In genomic region chr5:14359069-14360043, GRCh38 we compare ENCODE assay signal across 19 cellular contexts.
DNase-seq lines count a peak whose midpoint lies in the region; FAIRE-seq and TF ChIP-seq lines count a peak whose summit lies in the region.
"Had no signal": no experiment of that assay in that cellular context is flagged by ENCODE, and none has a peak within 500 bp of the region (broad histone marks: within the 10 kb centered on the region; RNA-seq: fewer than 3 reads in every experiment).

No MANE protein-coding gene starts in this region.

- no peak overlapping the region for H3K4me2 ChIP-seq in H1 (ENCODE audit: insufficient read depth in 1 of 2, low read depth in 2 of 2, low read length in 2 of 2)
- H3K4me2 ChIP-seq: A549 had no signal

- H3K18ac ChIP-seq in H1 (ENCODE audit: extremely low read depth, low read length), result no peak overlapping the region

- TF ChIP-seq RAD21 in H1 (IDR thresholded peaks at IDR 0.05 in 1 of 2, conservative IDR thresholded peaks at IDR 0.05 in 1 of 2; ENCODE audit: low read depth in 2 of 2, low read length in 2 of 2), result no peak

- intact Hi-C loops in A673 (cut with micrococcal nuclease; ENCODE audit: unreplicated experiment), result no loop called here

- H2BK20ac ChIP-seq in H1 (ENCODE audit: low read length), result no peak overlapping the region

- DNase-seq in G401 (ENCODE audit: low spot score) (peak; percentile 64), H1 (ENCODE audit: low read depth in 1 of 2, low spot score in 2 of 2) (no peak), occipital lobe (lab: John Stamatoyannopoulos, UW) (peak; percentile 43), SIG-M5 treated with dmso at 0.1 percent for 504 hours (lab: John Stamatoyannopoulos, UW; ENCODE audit: unreplicated experiment) (no peak), GM13976 (ENCODE audit: low spot score) (no peak), ureter (ENCODE audit: low spot score) (no peak), A673 (ENCODE audit: low spot score) (no peak)
- DNase-seq: AML-193, Caco-2, DMS153, GOT3, Karpas-422, MG63, NCI-H1092, NCI-H146, NCI-H2081 treated with DMSO at 0.1 percent for 48 hours, NCI-H510A had no signal

- no peak overlapping the region for H2BK15ac ChIP-seq in H1 (ENCODE audit: low read length)

- POLR2A ChIA-PET in H1 (lab: Charles Lee; ENCODE audit: partially characterized antibody) (no interaction called here), A673 (lab: Charles Lee; ENCODE audit: low non-redundant PET) (no interaction called here)

- in situ Hi-C loops in G401 (cut with HindIII; ENCODE audit: low sequenced_read_pairs), result loop anchor here (25.0 kb wide), 1 partner anchor 372 kb away; no protein-coding TSS in a partner anchor
- in situ Hi-C loops in GM13976 (cut with MboI; ENCODE audit: low sequenced_read_pairs, unreplicated experiment), result loop anchor here (25.0 kb wide), 2 partner anchors 278 to 372 kb away; no protein-coding TSS in a partner anchor

- H3K4me1 ChIP-seq in H1 (replicated peaks in 1 of 4; ENCODE audit: control insufficient read depth in 3 of 4, insufficient read depth in 4 of 4, low read length in 3 of 4), result peaks cover 6 to 19% (median 10%) of the 10 kb centered on the region in 4 experiments
- peaks cover 4% of the 10 kb centered on the region for H3K4me1 ChIP-seq in A673 (ENCODE audit: insufficient read depth, low read length, poor library complexity, severe bottlenecking)
- H3K4me1 ChIP-seq: A549, Caco-2 had no signal

- H3K4me3 ChIP-seq in H1 (ENCODE audit: extremely low read depth in 1 of 4, insufficient read depth in 2 of 4, low read depth in 3 of 4, low read length in 4 of 4) (no peak overlapping the region), A673 (ENCODE audit: low read depth, low read length, poor library complexity, severe bottlenecking) (no peak overlapping the region)
- H3K4me3 ChIP-seq: A549, MG63 had no signal

- H3K4ac ChIP-seq in H1 (replicated peaks; ENCODE audit: insufficient read length, low read depth, low read length), result no peak overlapping the region

- H3K27me3 ChIP-seq in H1 (replicated peaks in 1 of 4; ENCODE audit: control insufficient read depth in 3 of 4, extremely low read depth in 1 of 4, insufficient read depth in 3 of 4, low read length in 3 of 4) (no peaks in the 10 kb centered on the region), A673 (replicated peaks; ENCODE audit: insufficient read depth, low read depth, low read length, poor library complexity) (no peaks in the 10 kb centered on the region)
- H3K27me3 ChIP-seq: MG63 had no signal

- no peak for TF ChIP-seq POLR2A in H1 (IDR thresholded peaks at IDR 0.05; ENCODE audit: control extremely low read depth in 1 of 2, low read depth in 2 of 2, low read length in 2 of 2)

- H2AK5ac ChIP-seq in H1 (ENCODE audit: low read depth, low read length), result no peak overlapping the region

- no peak overlapping the region for H4K91ac ChIP-seq in H1 (replicated peaks; ENCODE audit: insufficient read length, low read length)

- H3K36me3 ChIP-seq in H1 (ENCODE audit: control insufficient read depth in 2 of 4, insufficient read depth in 4 of 4, low read length in 3 of 4) (peaks cover 5 to 23% (median 16%) of the 10 kb centered on the region in 4 experiments; a peak in 6 of 8 replicates), A673 (ENCODE audit: insufficient read depth, low read length, poor library complexity, severe bottlenecking) (peaks cover 10% of the 10 kb centered on the region)

- H4K5ac ChIP-seq in H1 (ENCODE audit: insufficient read length, low read depth, low read length), result no peak overlapping the region

- 0 out of 2 replicates have a peak overlapping the region, but pooled peaks have one; percentile 30 for H2BK5ac ChIP-seq in H1 (ENCODE audit: low read depth, low read length)

- H3K56ac ChIP-seq in H1 (replicated peaks; ENCODE audit: insufficient read length, low read depth, low read length), result no peak overlapping the region

- no peak overlapping the region for H2BK12ac ChIP-seq in H1 (ENCODE audit: low read depth, low read length)

- H4K20me1 ChIP-seq in H1 (replicated peaks in 1 of 2; ENCODE audit: control insufficient read depth in 1 of 2, insufficient read depth in 2 of 2, low read length in 2 of 2), result peaks cover 7 to 8% of the 10 kb centered on the region in 2 experiments

- H3K27ac ChIP-seq in angular gyrus (ENCODE audit: low read depth, low read length), result peak overlapping the region; percentile 68
- no peak overlapping the region for H3K27ac ChIP-seq in H1 (ENCODE audit: low read depth, low read length)
- H3K27ac ChIP-seq in A673 (ENCODE audit: low read depth, low read length, poor library complexity, severe bottlenecking), result no peak overlapping the region
- H3K27ac ChIP-seq: A549 had no signal

- H3K79me2 ChIP-seq in H1 (ENCODE audit: control insufficient read depth in 1 of 2, insufficient read depth in 2 of 2, low read length in 2 of 2), result 0 out of 4 replicates have a peak, but pooled peaks cover 0 to 5% of the 10 kb centered on the region in 2 experiments

- no TSS peak for BruUV-seq in A673 (replicated peaks; lab: Mats Ljungman, UMichigan)

- H3K23me2 ChIP-seq in H1 (ENCODE audit: low read depth, low read length), result no peaks in the 10 kb centered on the region

- no peak for TF ChIP-seq CTCF in H1 (IDR thresholded peaks at IDR 0.05; ENCODE audit: control extremely low read depth in 1 of 3, insufficient read depth in 1 of 3, low read depth in 1 of 3, low read length in 3 of 3)
- TF ChIP-seq CTCF in GM13976 (IDR thresholded peaks at IDR 0.05; ENCODE audit: borderline replicate concordance, control extremely low read depth, extremely low read depth, insufficient read depth, missing control alignments), result no peak
- TF ChIP-seq CTCF in A673 (conservative IDR thresholded peaks at IDR 0.05; ENCODE audit: low read depth, low read length), result no peak

- H4K8ac ChIP-seq in H1 (ENCODE audit: extremely low read depth, insufficient read depth, low read length), result no peak overlapping the region

- WGBS in H1 (ENCODE audit: extremely low coverage in 1 of 2, insufficient coverage in 1 of 2, insufficient read length in 1 of 2, insufficient replicate concordance in 2 of 2, low coverage in 1 of 2, low lambda C conversion rate in 2 of 2, missing lambda C conversion rate in 1 of 2), 2 experiments, result 97% methylated on average over 22 of the region's 27 CpGs; no CpG with 5 or more reads in 1 of the 2 experiments

- H3K79me1 ChIP-seq in H1 (ENCODE audit: low read depth, low read length), result peaks cover 4% of the 10 kb centered on the region; the same call in 1 of the 2 replicates

- TF ChIP-seq EP300 in H1 (IDR thresholded peaks at IDR 0.05; ENCODE audit: borderline replicate concordance in 1 of 2, low read depth in 2 of 2, low read length in 2 of 2), result no peak

- CTCF ChIA-PET in H1 (lab: Charles Lee; ENCODE audit: partially characterized antibody), result interaction anchor here (1.0 to 15.3 kb wide), 10 partner anchors 5 to 371 kb away, joined by 3 to 155 read pairs (median 4); no protein-coding TSS in a partner anchor
- CTCF ChIA-PET in A673 (lab: Charles Lee), result no interaction called here

- no peak overlapping the region; a peak in 1 of 7 replicates for H3K9ac ChIP-seq in H1 (replicated peaks in 1 of 4; ENCODE audit: extremely low read depth in 1 of 4, low read depth in 3 of 4, low read length in 3 of 4)

- no peak overlapping the region for H2BK120ac ChIP-seq in H1 (replicated peaks; ENCODE audit: low read depth, low read length)

- no peak for FAIRE-seq in H1 (lab: Jason Lieb, UNC)
- FAIRE-seq: A549 had no signal

- no peaks in the 10 kb centered on the region for H3K9me3 ChIP-seq in H1 (ENCODE audit: insufficient read depth in 2 of 2, low read depth in 1 of 2, low read length in 1 of 2)
- H3K9me3 ChIP-seq in A673 (ENCODE audit: low read depth, low read length, poor library complexity, severe bottlenecking), result no peaks in the 10 kb centered on the region
- H3K9me3 ChIP-seq: A549, Caco-2, MG63 had no signal

- no peak overlapping the region for H3K23ac ChIP-seq in H1 (ENCODE audit: insufficient read length)

- no peak overlapping the region for H3K14ac ChIP-seq in H1 (ENCODE audit: insufficient read length)

- H2AFZ ChIP-seq in H1 (ENCODE audit: low read length), result no peak overlapping the region

TF ChIP-seq in H1, 55 proteins besides CTCF, POLR2A, EP300 and RAD21:
- TF ChIP-seq CBX8 (IDR thresholded peaks at IDR 0.05; ENCODE audit: borderline replicate concordance, low read depth, low read length) (no peak), JUN (IDR thresholded peaks at IDR 0.05; ENCODE audit: low read depth, low read length) (no peak), SIRT6 (IDR thresholded peaks at IDR 0.05; ENCODE audit: low read length) (no peak), GABPA (IDR thresholded peaks at IDR 0.05; ENCODE audit: borderline replicate concordance, insufficient read depth, low read length) (no peak), BRCA1 (IDR thresholded peaks at IDR 0.05; ENCODE audit: low read depth, low read length) (no peak), TCF12 (IDR thresholded peaks at IDR 0.05; ENCODE audit: low read depth, low read length) (no peak), POU5F1 (IDR thresholded peaks at IDR 0.05; ENCODE audit: low read depth, low read length) (no peak), POLR2AphosphoS5 (IDR thresholded peaks at IDR 0.05; ENCODE audit: low read depth, low read length) (no peak), RXRA (IDR thresholded peaks at IDR 0.05; ENCODE audit: insufficient read depth, low read depth, low read length) (no peak), ZNF274 (IDR thresholded peaks at IDR 0.05; ENCODE audit: borderline replicate concordance, extremely low read depth, low read length) (no peak), KDM5A (IDR thresholded peaks at IDR 0.05; ENCODE audit: low read length) (no peak)

Comparison
In these comparisons a context has a peak if more than half of its experiments do, and no peak if none do; other contexts are left out.
1. DNase-seq: peak in G401 (single experiment) and occipital lobe (single experiment); none in H1 (0 of 2), SIG-M5 treated with dmso at 0.1 percent for 504 hours (single experiment), GM13976 (single experiment), ureter (single experiment) and A673 (single experiment).